ENCODE assay signal across 13 cellular contexts in genomic region chr18:63210531-63210930, GRCh38.
DNase-seq lines count a peak whose midpoint lies in the region; ATAC-seq lines count a peak whose summit lies in the region.
"Had no signal": no experiment of that assay in that cellular context is flagged by ENCODE, and none has a peak within 500 bp of the region (broad histone marks: within the 10 kb centered on the region; RNA-seq: fewer than 3 reads in every experiment).

No MANE protein-coding gene starts in this region.

- DNase-seq in activated CD8-positive, alpha-beta memory T cell treated with anti-CD3 and anti-CD28 coated beads, Interleukin-2, amount 10 ng/mL, durations not matched to agents 7 days and 5 days = no peak
- DNase-seq in activated CD8-positive, alpha-beta memory T cell treated with anti-CD3 and anti-CD28 coated beads, Interleukin-2, amount 50 U/mL, for 48 hours = no peak
- DNase-seq in OCI-M1 (lab: John Stamatoyannopoulos, UW) (peak; percentile 91), mesenteric fat pad (ENCODE audit: low spot score) (no peak), UCSD-AML1 (lab: John Stamatoyannopoulos, UW; ENCODE audit: unreplicated experiment) (no peak)
- no peak for DNase-seq in activated T-helper 2 cell treated with anti-CD3 and anti-CD28 coated beads, Interferon-gamma antibody, Interleukin-2, Interleukin-4, amounts not matched to agents 10 μg/mL and 5 μg/mL and 100 μg/mL, durations not matched to agents 14 hours and 24 hours and 36 hours (ENCODE audit: low spot score)
- DNase-seq in stimulated activated effector memory CD8-positive, alpha-beta T cell treated with anti-CD3 and anti-CD28 coated beads, Interleukin-12 subunit alpha, Interleukin-12 subunit beta, amount 100 ng/mL, for 72 hours (ENCODE audit: low spot score in 2 of 2) = no peak
- DNase-seq: mammary epithelial cell, NCI-H1105, NCI-H748 treated with DMSO at 0.1 percent for 48 hours, SW 1271 had no signal

- H3K4me1 Mint-ChIP-seq in activated CD8-positive, alpha-beta memory T cell treated with anti-CD3 and anti-CD28 coated beads, Interleukin-2, amount 10 ng/mL, durations not matched to agents 7 days and 5 days = peaks cover 93% of the 10 kb centered on the region
- H3K4me1 Mint-ChIP-seq in activated T-helper 2 cell treated with anti-CD3 and anti-CD28 coated beads, Interferon-gamma antibody, Interleukin-2, Interleukin-4, amounts not matched to agents 10 μg/mL and 5 μg/mL and 100 μg/mL, durations not matched to agents 14 hours and 24 hours and 36 hours (ENCODE audit: low read depth) = peaks cover 78% of the 10 kb centered on the region
- H3K4me1 Mint-ChIP-seq in stimulated activated effector memory CD8-positive, alpha-beta T cell treated with anti-CD3 and anti-CD28 coated beads, Interleukin-12 subunit alpha, Interleukin-12 subunit beta, amount 100 ng/mL, for 72 hours = peaks cover 92% of the 10 kb centered on the region

- peak; percentile 7 for ATAC-seq in activated CD8-positive, alpha-beta memory T cell treated with anti-CD3 and anti-CD28 coated beads, Interleukin-2, amount 10 ng/mL, durations not matched to agents 7 days and 5 days
- ATAC-seq in stimulated activated effector memory CD8-positive, alpha-beta T cell treated with anti-CD3 and anti-CD28 coated beads, Interleukin-12 subunit alpha, Interleukin-12 subunit beta, amount 100 ng/mL, for 72 hours = no peak
- ATAC-seq in GM21717 (IDR thresholded peaks at IDR 0.05; ENCODE audit: unreplicated experiment) = no peak

- H3K9me3 Mint-ChIP-seq in activated CD8-positive, alpha-beta memory T cell treated with anti-CD3 and anti-CD28 coated beads, Interleukin-2, amount 10 ng/mL, durations not matched to agents 7 days and 5 days (ENCODE audit: low read depth) = no peaks in the 10 kb centered on the region
- peaks cover 4% of the 10 kb centered on the region for H3K9me3 Mint-ChIP-seq in activated T-helper 2 cell treated with anti-CD3 and anti-CD28 coated beads, Interferon-gamma antibody, Interleukin-2, Interleukin-4, amounts not matched to agents 10 μg/mL and 5 μg/mL and 100 μg/mL, durations not matched to agents 14 hours and 24 hours and 36 hours
- H3K9me3 Mint-ChIP-seq in stimulated activated effector memory CD8-positive, alpha-beta T cell treated with anti-CD3 and anti-CD28 coated beads, Interleukin-12 subunit alpha, Interleukin-12 subunit beta, amount 100 ng/mL, for 72 hours = peaks cover 3% of the 10 kb centered on the region

- CTCF ChIA-PET in activated CD8-positive, alpha-beta memory T cell treated with anti-CD3 and anti-CD28 coated beads, Interleukin-2, amount 10 ng/mL, durations not matched to agents 7 days and 5 days (lab: Charles Lee) = interaction anchor here (1.2 to 10.6 kb wide), 6 partner anchors 10 to 108 kb away, joined by 3 to 83 read pairs (median 4); partner anchors contain the start of gene BCL2

- H3K27ac Mint-ChIP-seq in activated CD8-positive, alpha-beta memory T cell treated with anti-CD3 and anti-CD28 coated beads, Interleukin-2, amount 10 ng/mL, durations not matched to agents 7 days and 5 days = peak overlapping the region; percentile 98
- H3K27ac Mint-ChIP-seq in activated T-helper 2 cell treated with anti-CD3 and anti-CD28 coated beads, Interferon-gamma antibody, Interleukin-2, Interleukin-4, amounts not matched to agents 10 μg/mL and 5 μg/mL and 100 μg/mL, durations not matched to agents 14 hours and 24 hours and 36 hours = peak overlapping the region; percentile 88
- peak overlapping the region; percentile 99 for H3K27ac Mint-ChIP-seq in stimulated activated effector memory CD8-positive, alpha-beta T cell treated with anti-CD3 and anti-CD28 coated beads, Interleukin-12 subunit alpha, Interleukin-12 subunit beta, amount 100 ng/mL, for 72 hours

- intact Hi-C loops in activated T-helper 2 cell treated with anti-CD3 and anti-CD28 coated beads, Interferon-gamma antibody, Interleukin-2, Interleukin-4, amounts not matched to agents 10 μg/mL and 5 μg/mL and 100 μg/mL, durations not matched to agents 14 hours and 24 hours and 36 hours (cut with micrococcal nuclease) = loop anchor here (1.0 to 5.0 kb wide), 4 partner anchors 10 to 363 kb away; no protein-coding TSS in a partner anchor

- H3K27me3 Mint-ChIP-seq in activated CD8-positive, alpha-beta memory T cell treated with anti-CD3 and anti-CD28 coated beads, Interleukin-2, amount 10 ng/mL, durations not matched to agents 7 days and 5 days = no peaks in the 10 kb centered on the region
- no peaks in the 10 kb centered on the region for H3K27me3 Mint-ChIP-seq in activated T-helper 2 cell treated with anti-CD3 and anti-CD28 coated beads, Interferon-gamma antibody, Interleukin-2, Interleukin-4, amounts not matched to agents 10 μg/mL and 5 μg/mL and 100 μg/mL, durations not matched to agents 14 hours and 24 hours and 36 hours (ENCODE audit: low read depth)

- peaks cover 68% of the 10 kb centered on the region for H3K36me3 Mint-ChIP-seq in activated CD8-positive, alpha-beta memory T cell treated with anti-CD3 and anti-CD28 coated beads, Interleukin-2, amount 10 ng/mL, durations not matched to agents 7 days and 5 days
- peaks cover 69% of the 10 kb centered on the region for H3K36me3 Mint-ChIP-seq in activated T-helper 2 cell treated with anti-CD3 and anti-CD28 coated beads, Interferon-gamma antibody, Interleukin-2, Interleukin-4, amounts not matched to agents 10 μg/mL and 5 μg/mL and 100 μg/mL, durations not matched to agents 14 hours and 24 hours and 36 hours (ENCODE audit: low read depth)
- peaks cover 100% of the 10 kb centered on the region for H3K36me3 Mint-ChIP-seq in stimulated activated effector memory CD8-positive, alpha-beta T cell treated with anti-CD3 and anti-CD28 coated beads, Interleukin-12 subunit alpha, Interleukin-12 subunit beta, amount 100 ng/mL, for 72 hours

- peak overlapping the region; percentile 75 for H3K4me3 Mint-ChIP-seq in activated CD8-positive, alpha-beta memory T cell treated with anti-CD3 and anti-CD28 coated beads, Interleukin-2, amount 10 ng/mL, durations not matched to agents 7 days and 5 days
- H3K4me3 Mint-ChIP-seq in activated T-helper 2 cell treated with anti-CD3 and anti-CD28 coated beads, Interferon-gamma antibody, Interleukin-2, Interleukin-4, amounts not matched to agents 10 μg/mL and 5 μg/mL and 100 μg/mL, durations not matched to agents 14 hours and 24 hours and 36 hours (ENCODE audit: low read depth) = peak overlapping the region; percentile 81
- H3K4me3 Mint-ChIP-seq in stimulated activated effector memory CD8-positive, alpha-beta T cell treated with anti-CD3 and anti-CD28 coated beads, Interleukin-12 subunit alpha, Interleukin-12 subunit beta, amount 100 ng/mL, for 72 hours = peak overlapping the region; percentile 77
- H3K4me3 Mint-ChIP-seq: neural crest cell had no signal
